1 cellular context compared by ENCODE assay signal in genomic region chr3:122572940-122573412, GRCh38.
A peak's percentile ranks its signal among the peaks of the same experiment; 100 is the strongest.
TF ChIP-seq lines count a peak whose summit lies in the region.

No MANE protein-coding gene starts in this region.

TF ChIP-seq in HepG2, 621 proteins besides CTCF, POLR2A, EP300 and RAD21 (continued from another document and continues in another):
- TF ChIP-seq ZBTB34 (CRISPR knock-in tag; IDR thresholded peaks at IDR 0.05) (no peak), ZNF576 (CRISPR knock-in tag; IDR thresholded peaks at IDR 0.05) (no peak), NR1H2 (CRISPR knock-in tag; IDR thresholded peaks at IDR 0.05; ENCODE audit: borderline replicate concordance, low read depth) (no peak), MAX (IDR thresholded peaks at IDR 0.05) (no peak), SP1 (IDR thresholded peaks at IDR 0.05) (no peak), SP1 (CRISPR knock-in tag; IDR thresholded peaks at IDR 0.05) (no peak), ZNF776 (CRISPR knock-in tag; IDR thresholded peaks at IDR 0.05) (no peak), HMG20B (CRISPR knock-in tag; conservative IDR thresholded peaks at IDR 0.05) (0 out of 2 replicates have a peak, but pooled peaks have one; percentile 52), SP4 (CRISPR knock-in tag; IDR thresholded peaks at IDR 0.05) (no peak), RFX1 (IDR thresholded peaks at IDR 0.05) (no peak), FIP1L1 (IDR thresholded peaks at IDR 0.05; ENCODE audit: borderline replicate concordance, insufficient read depth, low read depth, low read length) (no peak), ZNF605 (CRISPR knock-in tag; IDR thresholded peaks at IDR 0.05) (no peak), NFYC (CRISPR knock-in tag; IDR thresholded peaks at IDR 0.05) (no peak), NONO (IDR thresholded peaks at IDR 0.05) (no peak), NONO (CRISPR knock-in tag; conservative IDR thresholded peaks at IDR 0.05) (no peak), ZNF180 (CRISPR knock-in tag; IDR thresholded peaks at IDR 0.05; ENCODE audit: borderline replicate concordance, low read depth) (no peak), AGO1 (IDR thresholded peaks at IDR 0.05; ENCODE audit: low read depth, low read length, poor library complexity, severe bottlenecking) (no peak), ZNF646 (CRISPR knock-in tag; IDR thresholded peaks at IDR 0.05) (no peak), ZBTB40 (IDR thresholded peaks at IDR 0.05) (no peak), ZBTB40 (CRISPR knock-in tag; IDR thresholded peaks at IDR 0.05) (no peak), KLF16 (CRISPR knock-in tag; IDR thresholded peaks at IDR 0.05) (0 out of 4 replicates have a peak, but pooled peaks of 1 of the 2 experiments have one; percentile 26), SNAPC4 (CRISPR knock-in tag; IDR thresholded peaks at IDR 0.05) (no peak), KDM3A (CRISPR knock-in tag; IDR thresholded peaks at IDR 0.05; ENCODE audit: low read depth) (no peak), STAT6 (CRISPR knock-in tag; IDR thresholded peaks at IDR 0.05; ENCODE audit: borderline replicate concordance) (no peak), ZNF75D (CRISPR knock-in tag; IDR thresholded peaks at IDR 0.05; ENCODE audit: borderline replicate concordance) (no peak), PCBP2 (optimal IDR thresholded peaks at IDR 0.05; ENCODE audit: low read depth, low read length, poor library complexity, severe bottlenecking) (no peak), HDAC1 (CRISPR knock-in tag; IDR thresholded peaks at IDR 0.05) (no peak), ZFP37 (CRISPR knock-in tag; IDR thresholded peaks at IDR 0.05; ENCODE audit: borderline replicate concordance) (no peak), U2AF1 (optimal IDR thresholded peaks at IDR 0.05; ENCODE audit: low read depth, low read length) (no peak), NAIF1 (CRISPR knock-in tag; IDR thresholded peaks at IDR 0.05; ENCODE audit: borderline replicate concordance) (no peak), ZFP90 (CRISPR knock-in tag; IDR thresholded peaks at IDR 0.05; ENCODE audit: borderline replicate concordance) (no peak), RNF2 (conservative IDR thresholded peaks at IDR 0.05; ENCODE audit: low read depth) (no peak), ZNF703 (CRISPR knock-in tag; IDR thresholded peaks at IDR 0.05; ENCODE audit: borderline replicate concordance) (no peak)
